In genomic region chr2:16155351-16156145, GRCh38 we compare ENCODE assay signal across 17 cellular contexts.
DNase-seq lines count a peak whose midpoint lies in the region; ATAC-seq and TF ChIP-seq lines count a peak whose summit lies in the region.
"Had no signal": no experiment of that assay in that cellular context is flagged by ENCODE, and none has a peak within 500 bp of the region (broad histone marks: within the 10 kb centered on the region; RNA-seq: fewer than 3 reads in every experiment).

No MANE protein-coding gene starts in this region.

- no peak for ATAC-seq in activated CD4-positive, alpha-beta T cell treated with anti-CD3 and anti-CD28 coated beads for 36 hours
- ATAC-seq in GM19452 (IDR thresholded peaks at IDR 0.05; ENCODE audit: unreplicated experiment) (no peak), GM18505 (IDR thresholded peaks at IDR 0.05; ENCODE audit: unreplicated experiment) (no peak)

- POLR2A ChIA-PET in activated CD4-positive, alpha-beta T cell treated with anti-CD3 and anti-CD28 coated beads for 36 hours (lab: Charles Lee) = interaction anchor here (1.2 kb wide), 1 partner anchor 16 kb away, joined by 3 read pairs; no protein-coding TSS in a partner anchor

- no peak overlapping the region for H4K5ac ChIP-seq in mesendoderm (ENCODE audit: low read length)

- no peaks in the 10 kb centered on the region for H3K27me3 Mint-ChIP-seq in activated CD4-positive, alpha-beta T cell treated with anti-CD3 and anti-CD28 coated beads, Interleukin-2, amount 10 ng/mL, durations not matched to agents 24 days and 14 days
- no peaks in the 10 kb centered on the region for H3K27me3 Mint-ChIP-seq in activated CD4-positive, alpha-beta T cell treated with anti-CD3 and anti-CD28 coated beads for 36 hours

- H3K27ac Mint-ChIP-seq in activated CD4-positive, alpha-beta T cell treated with anti-CD3 and anti-CD28 coated beads, Interleukin-2, amount 10 ng/mL, durations not matched to agents 24 days and 14 days = no peak overlapping the region
- H3K27ac Mint-ChIP-seq in activated CD4-positive, alpha-beta T cell treated with anti-CD3 and anti-CD28 coated beads for 36 hours = no peak overlapping the region

- no CpG with 5 or more reads among the region's 11 CpGs for WGBS in mesendoderm (ENCODE audit: extremely low coverage, insufficient coverage, low lambda C conversion rate)

- no peaks in the 10 kb centered on the region for H3K27me3 ChIP-seq in mesendoderm (ENCODE audit: insufficient read depth, low read length, poor library complexity)
- H3K27me3 ChIP-seq: BLaER1 treated with 17β-estradiol and CSF1 and Interleukin-3, amounts not matched to agents 10 nM and 100 nM; SJSA1 had no signal

- no peak overlapping the region for H3K4ac ChIP-seq in mesendoderm (ENCODE audit: low read depth, low read length)

- no peaks in the 10 kb centered on the region for H3K36me3 Mint-ChIP-seq in activated CD4-positive, alpha-beta T cell treated with anti-CD3 and anti-CD28 coated beads, Interleukin-2, amount 10 ng/mL, durations not matched to agents 24 days and 14 days (ENCODE audit: low read depth)
- no peaks in the 10 kb centered on the region for H3K36me3 Mint-ChIP-seq in activated CD4-positive, alpha-beta T cell treated with anti-CD3 and anti-CD28 coated beads for 36 hours (ENCODE audit: low read depth)

- H3K79me2 ChIP-seq in mesendoderm (ENCODE audit: control insufficient read depth, insufficient read depth, low read length) = no peaks in the 10 kb centered on the region

- H3K4me1 ChIP-seq in mesendoderm (ENCODE audit: control insufficient read depth, low read depth, low read length) = no peaks in the 10 kb centered on the region
- H3K4me1 ChIP-seq: BLaER1 treated with 17β-estradiol and CSF1 and Interleukin-3, amounts not matched to agents 10 nM and 100 nM; SJSA1 had no signal

- no peak overlapping the region for H2BK120ac ChIP-seq in mesendoderm (ENCODE audit: low read depth, low read length)

- peak; percentile 46 for DNase-seq in activated CD4-positive, alpha-beta T cell treated with anti-CD3 and anti-CD28 coated beads, Interleukin-2, amount 10 ng/mL, durations not matched to agents 24 days and 14 days
- DNase-seq in activated CD4-positive, alpha-beta T cell treated with anti-CD3 and anti-CD28 coated beads for 36 hours = no peak
- DNase-seq in SK-N-DZ (ENCODE audit: low spot score) (peak; percentile 98), mesendoderm (peak; percentile 32), GM03348 (ENCODE audit: low spot score) (no peak), H4 (ENCODE audit: low spot score) (no peak)
- DNase-seq: KBM-7, NCI-H1436 treated with DMSO at 0.1 percent for 48 hours, NCI-H2081, NCI-H2227 treated with DMSO at 0.1 percent for 48 hours, NCI-H526, PC-9, SW 1271 had no signal

- H3K79me1 ChIP-seq in mesendoderm (ENCODE audit: low read length) = no peaks in the 10 kb centered on the region

- CTCF ChIA-PET in activated CD4-positive, alpha-beta T cell treated with anti-CD3 and anti-CD28 coated beads for 36 hours (lab: Charles Lee) = no interaction called here

- H3K23ac ChIP-seq in mesendoderm (ENCODE audit: low read length) = no peak overlapping the region

- H3K9me3 Mint-ChIP-seq in activated CD4-positive, alpha-beta T cell treated with anti-CD3 and anti-CD28 coated beads, Interleukin-2, amount 10 ng/mL, durations not matched to agents 24 days and 14 days = no peaks in the 10 kb centered on the region
- H3K9me3 Mint-ChIP-seq in activated CD4-positive, alpha-beta T cell treated with anti-CD3 and anti-CD28 coated beads for 36 hours (ENCODE audit: low read depth) = no peaks in the 10 kb centered on the region

- H3K4me3 ChIP-seq in mesendoderm (ENCODE audit: low read length) = no peak overlapping the region
- H3K4me3 ChIP-seq: BLaER1 treated with 17β-estradiol and CSF1 and Interleukin-3, amounts not matched to agents 10 nM and 100 nM; PC-9; SJSA1 had no signal

- no peak overlapping the region for H2AK5ac ChIP-seq in mesendoderm (ENCODE audit: low read length)

- no peak overlapping the region for H3K4me3 Mint-ChIP-seq in activated CD4-positive, alpha-beta T cell treated with anti-CD3 and anti-CD28 coated beads, Interleukin-2, amount 10 ng/mL, durations not matched to agents 24 days and 14 days
- no peak overlapping the region for H3K4me3 Mint-ChIP-seq in activated CD4-positive, alpha-beta T cell treated with anti-CD3 and anti-CD28 coated beads for 36 hours

- no peaks in the 10 kb centered on the region for H3K36me3 ChIP-seq in mesendoderm (ENCODE audit: control insufficient read depth, insufficient read depth, low read length)
- H3K36me3 ChIP-seq: BLaER1 treated with 17β-estradiol and CSF1 and Interleukin-3, amounts not matched to agents 10 nM and 100 nM; SJSA1 had no signal

- H2BK15ac ChIP-seq in mesendoderm (replicated peaks; ENCODE audit: low read depth) = no peak overlapping the region

- no peak overlapping the region for H2BK5ac ChIP-seq in mesendoderm (ENCODE audit: low read length)

- no peak overlapping the region for H4K8ac ChIP-seq in mesendoderm (ENCODE audit: low read depth, low read length)

- H3K9ac ChIP-seq in mesendoderm (ENCODE audit: low read length) = no peak overlapping the region
- H3K9ac ChIP-seq: BLaER1 treated with 17β-estradiol and CSF1 and Interleukin-3, amounts not matched to agents 10 nM and 100 nM had no signal

- no peak overlapping the region for H3K27ac ChIP-seq in mesendoderm (ENCODE audit: low read depth, low read length)
- H3K27ac ChIP-seq: BLaER1 treated with 17β-estradiol and CSF1 and Interleukin-3, amounts not matched to agents 10 nM and 100 nM; PC-9; SJSA1 had no signal

- no peaks in the 10 kb centered on the region for H3K4me1 Mint-ChIP-seq in activated CD4-positive, alpha-beta T cell treated with anti-CD3 and anti-CD28 coated beads, Interleukin-2, amount 10 ng/mL, durations not matched to agents 24 days and 14 days
- no peaks in the 10 kb centered on the region for H3K4me1 Mint-ChIP-seq in activated CD4-positive, alpha-beta T cell treated with anti-CD3 and anti-CD28 coated beads for 36 hours

- intact Hi-C loops in activated CD4-positive, alpha-beta T cell treated with anti-CD3 and anti-CD28 coated beads, Interleukin-2, amount 10 ng/mL, durations not matched to agents 24 days and 14 days (cut with micrococcal nuclease) = no loop called here
- intact Hi-C loops in activated CD4-positive, alpha-beta T cell treated with anti-CD3 and anti-CD28 coated beads for 36 hours (cut with DNase I, micrococcal nuclease) = no loop called here

- no peak overlapping the region for H3K56ac ChIP-seq in mesendoderm (ENCODE audit: low read length)

- H3K4me2 ChIP-seq in mesendoderm (ENCODE audit: low read length) = no peak overlapping the region
- H3K4me2 ChIP-seq: BLaER1 treated with 17β-estradiol and CSF1 and Interleukin-3, amounts not matched to agents 10 nM and 100 nM; PC-9 had no signal

- no peak overlapping the region for H3K18ac ChIP-seq in mesendoderm (ENCODE audit: low read length)

- no peak for TF ChIP-seq POLR2A in GM18505 (IDR thresholded peaks at IDR 0.05; ENCODE audit: borderline replicate concordance, extremely low read depth, insufficient read depth, insufficient read length)

Comparison
In these comparisons a context has a peak if more than half of its experiments do, and no peak if none do; other contexts are left out.
1. DNase-seq: peak in activated CD4-positive, alpha-beta T cell treated with anti-CD3 and anti-CD28 coated beads, Interleukin-2, amount 10 ng/mL, durations not matched to agents 24 days and 14 days (single experiment), SK-N-DZ (single experiment) and mesendoderm (single experiment); none in activated CD4-positive, alpha-beta T cell treated with anti-CD3 and anti-CD28 coated beads for 36 hours (single experiment), GM03348 (single experiment) and H4 (single experiment).